29 cellular contexts compared by ENCODE assay signal in genomic region chr11:90465553-90465952, GRCh38.
"Had no signal": no experiment of that assay in that cellular context is flagged by ENCODE, and none has a peak within 500 bp of the region (broad histone marks: within the 10 kb centered on the region; RNA-seq: fewer than 3 reads in every experiment).

No MANE protein-coding gene starts in this region.

- H3K4me1 ChIP-seq: ascending aorta, heart left ventricle had no signal

- H3K27ac Mint-ChIP-seq: activated CD4-positive, alpha-beta memory T cell treated with anti-CD3 and anti-CD28 coated beads for 36 hours; activated CD4-positive, alpha-beta T cell treated with anti-CD3 and anti-CD28 coated beads for 36 hours; activated CD4-positive, alpha-beta T cell treated with anti-CD3 and anti-CD28 coated beads, Interleukin-2, amount 10 ng/mL, durations not matched to agents 24 days and 14 days; activated CD8-positive, alpha-beta memory T cell treated with anti-CD3 and anti-CD28 coated beads, Interleukin-2, amount 10 ng/mL, durations not matched to agents 7 days and 5 days; activated CD8-positive, alpha-beta T cell treated with anti-CD3 and anti-CD28 coated beads, Interleukin-2, amount 10 ng/mL, durations not matched to agents 7 days and 5 days; activated naive CD4-positive, alpha-beta T cell treated with anti-CD3 and anti-CD28 coated beads, Interleukin-2, amount 10 ng/mL, durations not matched to agents 7 days and 5 days; activated naive CD4-positive, alpha-beta T cell treated with anti-CD3 and anti-CD28 coated beads, Interleukin-2, amount 50 U/mL, for 72 hours; activated naive CD8-positive, alpha-beta T cell treated with anti-CD3 and anti-CD28 coated beads, Interleukin-2, amount 10 ng/mL, durations not matched to agents 7 days and 5 days; activated T-cell treated with anti-CD3 and anti-CD28 coated beads, Interleukin-2, amount 50 U/mL, for 24 hours; activated T-cell treated with anti-CD3 and anti-CD28 coated beads, Interleukin-2, amount 50 U/mL, for 72 hours; dendritic cell treated with granulocyte-macrophage colony-stimulating factor and Interleukin-4, amounts not matched to agents 40 ng/mL and 50 ng/mL, for 4 days; endodermal cell had no signal

- H3K4me3 ChIP-seq: ascending aorta, coronary artery, dorsolateral prefrontal cortex, heart left ventricle had no signal

- H3K36me3 Mint-ChIP-seq: activated CD4-positive, alpha-beta memory T cell treated with anti-CD3 and anti-CD28 coated beads for 36 hours; activated CD8-positive, alpha-beta memory T cell treated with anti-CD3 and anti-CD28 coated beads, Interleukin-2, amount 10 ng/mL, durations not matched to agents 7 days and 5 days; activated naive CD4-positive, alpha-beta T cell treated with anti-CD3 and anti-CD28 coated beads, Interleukin-2, amount 10 ng/mL, durations not matched to agents 7 days and 5 days; activated naive CD4-positive, alpha-beta T cell treated with anti-CD3 and anti-CD28 coated beads, Interleukin-2, amount 50 U/mL, for 72 hours; activated naive CD8-positive, alpha-beta T cell treated with anti-CD3 and anti-CD28 coated beads, Interleukin-2, amount 10 ng/mL, durations not matched to agents 7 days and 5 days had no signal

- H3K9me3 ChIP-seq: ascending aorta, heart left ventricle had no signal

- H3K4me3 Mint-ChIP-seq: activated CD4-positive, alpha-beta memory T cell treated with anti-CD3 and anti-CD28 coated beads for 36 hours; activated CD4-positive, alpha-beta T cell treated with anti-CD3 and anti-CD28 coated beads for 36 hours; activated CD4-positive, alpha-beta T cell treated with anti-CD3 and anti-CD28 coated beads, Interleukin-2, amount 10 ng/mL, durations not matched to agents 24 days and 14 days; activated CD8-positive, alpha-beta memory T cell treated with anti-CD3 and anti-CD28 coated beads, Interleukin-2, amount 10 ng/mL, durations not matched to agents 7 days and 5 days; activated CD8-positive, alpha-beta T cell treated with anti-CD3 and anti-CD28 coated beads, Interleukin-2, amount 10 ng/mL, durations not matched to agents 7 days and 5 days; activated naive CD4-positive, alpha-beta T cell treated with anti-CD3 and anti-CD28 coated beads, Interleukin-2, amount 10 ng/mL, durations not matched to agents 7 days and 5 days; activated naive CD8-positive, alpha-beta T cell treated with anti-CD3 and anti-CD28 coated beads, Interleukin-2, amount 10 ng/mL, durations not matched to agents 7 days and 5 days; activated T-cell treated with anti-CD3 and anti-CD28 coated beads, Interleukin-2, amount 50 U/mL, for 24 hours; activated T-cell treated with anti-CD3 and anti-CD28 coated beads, Interleukin-2, amount 50 U/mL, for 72 hours; central memory CD8-positive, alpha-beta T cell; dendritic cell treated with granulocyte-macrophage colony-stimulating factor and Interleukin-4, amounts not matched to agents 40 ng/mL and 50 ng/mL, for 4 days; endodermal cell had no signal

- H3K4me1 Mint-ChIP-seq: activated CD4-positive, alpha-beta T cell treated with anti-CD3 and anti-CD28 coated beads for 36 hours; activated CD4-positive, alpha-beta T cell treated with anti-CD3 and anti-CD28 coated beads, Interleukin-2, amount 10 ng/mL, durations not matched to agents 24 days and 14 days; activated CD8-positive, alpha-beta memory T cell treated with anti-CD3 and anti-CD28 coated beads, Interleukin-2, amount 10 ng/mL, durations not matched to agents 7 days and 5 days; activated naive CD4-positive, alpha-beta T cell treated with anti-CD3 and anti-CD28 coated beads, Interleukin-2, amount 10 ng/mL, durations not matched to agents 7 days and 5 days; activated naive CD8-positive, alpha-beta T cell treated with anti-CD3 and anti-CD28 coated beads, Interleukin-2, amount 10 ng/mL, durations not matched to agents 7 days and 5 days; central memory CD8-positive, alpha-beta T cell had no signal

- H3K9me3 Mint-ChIP-seq: activated CD4-positive, alpha-beta memory T cell treated with anti-CD3 and anti-CD28 coated beads for 36 hours; activated CD4-positive, alpha-beta T cell treated with anti-CD3 and anti-CD28 coated beads, Interleukin-2, amount 10 ng/mL, durations not matched to agents 24 days and 14 days; activated naive CD4-positive, alpha-beta T cell treated with anti-CD3 and anti-CD28 coated beads, Interleukin-2, amount 10 ng/mL, durations not matched to agents 7 days and 5 days; activated naive CD4-positive, alpha-beta T cell treated with anti-CD3 and anti-CD28 coated beads, Interleukin-2, amount 50 U/mL, for 72 hours; activated naive CD8-positive, alpha-beta T cell treated with anti-CD3 and anti-CD28 coated beads, Interleukin-2, amount 10 ng/mL, durations not matched to agents 7 days and 5 days; activated T-cell treated with anti-CD3 and anti-CD28 coated beads, Interleukin-2, amount 50 U/mL, for 24 hours; activated T-cell treated with anti-CD3 and anti-CD28 coated beads, Interleukin-2, amount 50 U/mL, for 72 hours; central memory CD8-positive, alpha-beta T cell; dendritic cell treated with granulocyte-macrophage colony-stimulating factor and Interleukin-4, amounts not matched to agents 40 ng/mL and 50 ng/mL, for 4 days; endodermal cell had no signal

- ATAC-seq: activated CD4-positive, alpha-beta T cell treated with anti-CD3 and anti-CD28 coated beads for 36 hours; activated CD8-positive, alpha-beta memory T cell treated with anti-CD3 and anti-CD28 coated beads, Interleukin-2, amount 10 ng/mL, durations not matched to agents 7 days and 5 days; activated CD8-positive, alpha-beta T cell treated with anti-CD3 and anti-CD28 coated beads, Interleukin-2, amount 10 ng/mL, durations not matched to agents 7 days and 5 days; activated naive CD4-positive, alpha-beta T cell treated with anti-CD3 and anti-CD28 coated beads, Interleukin-2, amount 50 U/mL, for 72 hours; activated T-cell treated with anti-CD3 and anti-CD28 coated beads, Interleukin-2, amount 50 U/mL, for 72 hours; esophagus mucosa; heart left ventricle had no signal

- DNase-seq: activated CD4-positive, alpha-beta memory T cell treated with anti-CD3 and anti-CD28 coated beads for 36 hours; activated CD4-positive, alpha-beta T cell treated with anti-CD3 and anti-CD28 coated beads for 36 hours; activated CD4-positive, alpha-beta T cell treated with anti-CD3 and anti-CD28 coated beads, Interleukin-2, amount 10 ng/mL, durations not matched to agents 24 days and 14 days; activated CD4-positive, CD25-positive, alpha-beta regulatory T cell; activated CD4-positive, CD25-positive, alpha-beta regulatory T cell treated with anti-CD3 and anti-CD28 coated beads, Interleukin-2, amount 50 U/mL, for 72 hours; activated CD8-positive, alpha-beta memory T cell treated with anti-CD3 and anti-CD28 coated beads, Interleukin-2, amount 10 ng/mL, durations not matched to agents 7 days and 5 days; activated CD8-positive, alpha-beta memory T cell treated with anti-CD3 and anti-CD28 coated beads, Interleukin-2, amount 50 U/mL, for 48 hours; activated CD8-positive, alpha-beta T cell treated with anti-CD3 and anti-CD28 coated beads, Interleukin-2, amount 10 ng/mL, durations not matched to agents 7 days and 5 days; activated gamma-delta T cell; activated naive CD4-positive, alpha-beta T cell; activated naive CD4-positive, alpha-beta T cell treated with anti-CD3 and anti-CD28 coated beads, Interleukin-2, amount 10 ng/mL, durations not matched to agents 7 days and 5 days; activated naive CD8-positive, alpha-beta T cell treated with anti-CD3 and anti-CD28 coated beads, Interleukin-2, amount 10 ng/mL, durations not matched to agents 7 days and 5 days; activated T-cell treated with anti-CD3 and anti-CD28 coated beads for 4 hours; activated T-cell treated with anti-CD3 and anti-CD28 coated beads, Interleukin-2, amount 50 U/mL, for 24 hours; activated T-cell treated with anti-CD3 and anti-CD28 coated beads, Interleukin-2, amount 50 U/mL, for 72 hours; brain microvascular endothelial cell; dorsolateral prefrontal cortex; effector memory CD4-positive, alpha-beta T cell; endodermal cell; foreskin fibroblast; glutamatergic neuron; heart left ventricle; T-helper 2 cell had no signal

- H3K27me3 Mint-ChIP-seq: activated CD4-positive, alpha-beta T cell treated with anti-CD3 and anti-CD28 coated beads for 36 hours; activated CD4-positive, alpha-beta T cell treated with anti-CD3 and anti-CD28 coated beads, Interleukin-2, amount 10 ng/mL, durations not matched to agents 24 days and 14 days; activated CD8-positive, alpha-beta memory T cell treated with anti-CD3 and anti-CD28 coated beads, Interleukin-2, amount 10 ng/mL, durations not matched to agents 7 days and 5 days; activated naive CD4-positive, alpha-beta T cell treated with anti-CD3 and anti-CD28 coated beads, Interleukin-2, amount 10 ng/mL, durations not matched to agents 7 days and 5 days; activated T-cell treated with anti-CD3 and anti-CD28 coated beads, Interleukin-2, amount 50 U/mL, for 24 hours; central memory CD8-positive, alpha-beta T cell; dendritic cell treated with granulocyte-macrophage colony-stimulating factor and Interleukin-4, amounts not matched to agents 40 ng/mL and 50 ng/mL, for 4 days had no signal

- H3K27me3 ChIP-seq: ascending aorta, brain microvascular endothelial cell, dorsolateral prefrontal cortex, heart left ventricle had no signal

- H3K36me3 ChIP-seq: ascending aorta, brain microvascular endothelial cell, heart left ventricle had no signal

- H3K27ac ChIP-seq: ascending aorta, brain microvascular endothelial cell, coronary artery, dorsolateral prefrontal cortex, heart left ventricle had no signal
